ENCODE assay signal across 8 cellular contexts in the genomic region with DNA sequence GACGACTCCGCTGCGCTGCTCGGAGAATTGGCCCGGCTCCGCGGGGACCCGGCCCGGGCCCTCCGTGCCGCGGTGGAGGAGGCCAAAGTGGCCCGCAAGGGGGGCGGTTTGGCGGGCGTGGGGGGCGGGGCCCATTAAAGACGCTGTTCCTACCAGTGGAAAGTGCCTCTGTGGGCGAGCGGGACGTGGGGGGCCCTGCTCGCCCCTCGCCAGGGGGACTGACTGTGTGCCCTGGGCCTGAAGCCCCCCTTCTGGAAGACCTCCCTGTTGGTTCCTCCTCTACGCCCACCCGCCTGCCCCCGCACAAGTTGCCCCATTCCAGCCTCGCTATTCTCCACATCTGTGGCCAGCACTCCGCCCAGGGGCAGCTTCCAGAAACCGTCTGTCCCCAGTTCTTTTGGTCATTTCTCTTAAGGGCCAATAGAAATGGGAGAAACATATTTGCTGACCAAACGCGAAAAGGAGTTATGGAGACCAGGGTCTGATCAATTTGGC. TPM values are rescaled to one million over a fixed set of nuclear protein-coding genes. Genes with fewer than 3 reads are reported as not detected.
DNase-seq lines count a peak whose midpoint lies in the region; ATAC-seq and TF ChIP-seq lines count a peak whose summit lies in the region.
"Had no signal": no experiment of that assay in that cellular context is flagged by ENCODE, and none has a peak within 500 bp of the region (broad histone marks: within the 10 kb centered on the region; RNA-seq: fewer than 3 reads in every experiment).

No MANE protein-coding gene starts in this region.

- peaks cover 64% of the 10 kb centered on the region for H3K4me1 ChIP-seq in left ventricle myocardium inferior
- H3K4me1 ChIP-seq in tibial nerve = peaks cover 0 to 63% (median 36%) of the 10 kb centered on the region in 4 donors

- H3K4me1 Mint-ChIP-seq in activated T-cell treated with anti-CD3 and anti-CD28 coated beads, Interleukin-2, amount 50 U/mL, for 4 hours (ENCODE audit: low read depth) = peaks cover 35% of the 10 kb centered on the region

- no peaks in the 10 kb centered on the region for H3K36me3 ChIP-seq in left ventricle myocardium inferior
- H3K36me3 ChIP-seq in tibial nerve = no peaks in the 10 kb centered on the region

- peak overlapping the region; percentile 67 for H3K4me3 Mint-ChIP-seq in activated T-cell treated with anti-CD3 and anti-CD28 coated beads, Interleukin-2, amount 50 U/mL, for 4 hours

- H3K9me3 Mint-ChIP-seq in activated T-cell treated with anti-CD3 and anti-CD28 coated beads, Interleukin-2, amount 50 U/mL, for 4 hours = no peaks in the 10 kb centered on the region

- 25 to 35% methylated on average over 20 to 24 of the region's 31 CpGs for WGBS in tibial nerve, 2 donors

- no peak for ATAC-seq in activated T-cell treated with anti-CD3 and anti-CD28 coated beads, Interleukin-2, amount 50 U/mL, for 4 hours
- ATAC-seq in HG03432 (IDR thresholded peaks at IDR 0.05; ENCODE audit: unreplicated experiment) = no peak
- no peak for ATAC-seq in HG03442 (IDR thresholded peaks at IDR 0.05; ENCODE audit: unreplicated experiment)

- DNase-seq in activated T-cell treated with anti-CD3 and anti-CD28 coated beads, Interleukin-2, amount 50 U/mL, for 4 hours = no peak
- no peak for DNase-seq in activated T-cell treated with anti-CD3 and anti-CD28 coated beads, Interleukin-2, amount 50 U/mL, for 48 hours
- no peak for DNase-seq in left ventricle myocardium inferior
- no peak for DNase-seq in tibial nerve (ENCODE audit: low spot score in 2 of 2)

- peaks cover 32% of the 10 kb centered on the region for H3K27me3 Mint-ChIP-seq in activated T-cell treated with anti-CD3 and anti-CD28 coated beads, Interleukin-2, amount 50 U/mL, for 4 hours (ENCODE audit: low read depth)

- no peaks in the 10 kb centered on the region for H3K36me3 Mint-ChIP-seq in activated T-cell treated with anti-CD3 and anti-CD28 coated beads, Interleukin-2, amount 50 U/mL, for 4 hours (ENCODE audit: insufficient read depth)

- H3K27ac ChIP-seq in left ventricle myocardium inferior (replicated peaks) = peak overlapping the region; percentile 75
- H3K27ac ChIP-seq in tibial nerve = peak overlapping the region in 3 of 4 donors; percentile 62 to 72 (median 70)

- H3K4me3 ChIP-seq in left ventricle myocardium inferior (peak overlapping the region; percentile 69), tibial nerve (peak overlapping the region; percentile 10 to 51 (median 26))

- intact Hi-C loops in left ventricle myocardium inferior (cut with micrococcal nuclease) = no loop called here

- no peak for TF ChIP-seq EP300 in tibial nerve (IDR thresholded peaks at IDR 0.05)

- TF ChIP-seq CTCF in left ventricle myocardium inferior (IDR thresholded peaks at IDR 0.05; ENCODE audit: borderline replicate concordance) (no peak), tibial nerve (IDR thresholded peaks at IDR 0.05) (no peak)

- peaks cover 28% of the 10 kb centered on the region for H3K27me3 ChIP-seq in left ventricle myocardium inferior (ENCODE audit: low read depth)
- peaks cover 0 to 64% of the 10 kb centered on the region in 2 donors for H3K27me3 ChIP-seq in tibial nerve

- no peaks in the 10 kb centered on the region for H3K9me3 ChIP-seq in left ventricle myocardium inferior (replicated peaks)
- H3K9me3 ChIP-seq in tibial nerve = no peaks in the 10 kb centered on the region

- no peak for TF ChIP-seq POLR2A in tibial nerve (IDR thresholded peaks at IDR 0.05)

RNA-seq across cellular contexts. Expression of gene FGF11, which starts 1.9 kb away (rescaled TPM):
- total RNA-seq in activated T-cell treated with anti-CD3 and anti-CD28 coated beads, Interleukin-2, amount 50 U/mL, for 4 hours = under 1 TPM; 0.19 to 0.32 (median 0.28) TPM
- total RNA-seq in left ventricle myocardium inferior = 6.5 TPM
- total RNA-seq in tibial nerve = 1 to 10 TPM; 1.5 to 3.3 (median 2.2) TPM

RNA-seq across cellular contexts. Expression of gene TMEM102, which starts 2.2 kb away (rescaled TPM):
- 10 to 100 TPM; 11.8 to 13.9 (median 12.0) TPM for total RNA-seq in activated T-cell treated with anti-CD3 and anti-CD28 coated beads, Interleukin-2, amount 50 U/mL, for 4 hours
- 2.7 TPM for total RNA-seq in left ventricle myocardium inferior
- 1 to 10 TPM; 1.7 to 6.6 (median 4.1) TPM for total RNA-seq in tibial nerve

RNA-seq across cellular contexts. Expression of gene CHRNB1, which starts 7.4 kb away (rescaled TPM):
- total RNA-seq in activated T-cell treated with anti-CD3 and anti-CD28 coated beads, Interleukin-2, amount 50 U/mL, for 4 hours = 1 to 10 TPM; 3.9 to 4.6 (median 4.3) TPM
- 8.7 TPM for total RNA-seq in left ventricle myocardium inferior
- total RNA-seq in tibial nerve = 10 to 100 TPM in 3 of 4 donors, 1 to 10 TPM in 1; 6.5 to 16.0 (median 13.5) TPM

RNA-seq across cellular contexts. Expression of gene SPEM3, which starts 8.8 kb away (rescaled TPM):
- not detected for total RNA-seq in activated T-cell treated with anti-CD3 and anti-CD28 coated beads, Interleukin-2, amount 50 U/mL, for 4 hours
- not detected for total RNA-seq in left ventricle myocardium inferior
- total RNA-seq in tibial nerve = not detected
- total RNA-seq: Daoy, dermis microvascular lymphatic vessel endothelial cell had no signal

RNA-seq across cellular contexts. Expression of gene SPEM2, which starts 12.0 kb away (rescaled TPM):
- total RNA-seq in activated T-cell treated with anti-CD3 and anti-CD28 coated beads, Interleukin-2, amount 50 U/mL, for 4 hours = not detected
- total RNA-seq in left ventricle myocardium inferior = not detected
- total RNA-seq in tibial nerve = not detected
- total RNA-seq: Daoy, dermis microvascular lymphatic vessel endothelial cell had no signal
